In genomic region chr10:19816420-19817250, GRCh38 we compare ENCODE assay signal across 8 cellular contexts. TPM values are rescaled to one million over a fixed set of nuclear protein-coding genes. Genes with fewer than 3 reads are reported as not detected.
DNase-seq lines count a peak whose midpoint lies in the region; ATAC-seq and TF ChIP-seq lines count a peak whose summit lies in the region.

TSS of gene PLXDC2 (plus strand) at chr10:19816432.

- H3K27ac ChIP-seq in SJSA1 (no peak within 1 kb of the TSS), tibial artery (peak within 1 kb of the TSS; percentile 84 to 86)

- TF ChIP-seq CTCF in epithelial cell of esophagus (IDR thresholded peaks at IDR 0.05; ENCODE audit: insufficient read depth, low read depth, low read length, missing control alignments) (no peak), tibial artery (IDR thresholded peaks at IDR 0.05) (no peak)

- H3K4me3 ChIP-seq in SJSA1, result peak within 1 kb of the TSS; percentile 34
- H3K4me3 ChIP-seq in epithelial cell of esophagus (ENCODE audit: low read length), result peak within 1 kb of the TSS; percentile 67
- H3K4me3 ChIP-seq in tibial artery, result peak within 1 kb of the TSS; percentile 69 to 77

- in situ Hi-C loops in G401 (cut with HindIII; ENCODE audit: low sequenced_read_pairs), result no loop called here

- H3K36me3 ChIP-seq in SJSA1, result no peaks in the 10 kb centered on the region
- H3K36me3 ChIP-seq in tibial artery, result no peaks in the 10 kb centered on the region

- H3K4me1 ChIP-seq in SJSA1 (replicated peaks) (peaks cover 18% of the 10 kb centered on the region), tibial artery (peaks cover 0 to 41% (median 2%) of the 10 kb centered on the region in 4 donors)

- peaks cover 53% of the 10 kb centered on the region for H3K27me3 ChIP-seq in SJSA1 (replicated peaks)
- H3K27me3 ChIP-seq in tibial artery, result no peaks in the 10 kb centered on the region

- intact Hi-C loops in tibial artery (cut with DNase I; ENCODE audit: low total_unique reads), result loop anchor here (5.0 to 10.0 kb wide), 3 partner anchors 108 to 956 kb away; no protein-coding TSS in a partner anchor

- ATAC-seq in HG02678 (IDR thresholded peaks at IDR 0.05; ENCODE audit: unreplicated experiment) (peak; percentile 45), GM18517 (IDR thresholded peaks at IDR 0.05; ENCODE audit: unreplicated experiment) (no peak)

- no peaks in the 10 kb centered on the region for H3K9me3 ChIP-seq in SJSA1 (replicated peaks)
- H3K9me3 ChIP-seq in tibial artery, result no peaks in the 10 kb centered on the region

- DNase-seq in GDM1 (lab: John Stamatoyannopoulos, UW) (peak; percentile 12), SJSA1 (ENCODE audit: low read depth in 1 of 2, low spot score in 2 of 2) (peak in 1 of 2 experiments; percentile 38), epithelial cell of esophagus (ENCODE audit: low read depth) (peak; percentile 74), mesenteric fat pad (ENCODE audit: low spot score) (no peak), tibial artery (peak; percentile 58 to 77), G401 (ENCODE audit: low spot score) (no peak)

RNA-seq across cellular contexts. Expression of gene PLXDC2, which starts in this region (rescaled TPM):
- 0.38 and 0.66 TPM in 2 replicates for total RNA-seq in SJSA1 (2014; rRNA removed; shearing (Covaris generic))
- total RNA-seq in mesenteric fat pad, result 58.7 TPM
- not detected in 2 replicates for total RNA-seq in G401 (2014; rRNA removed; shearing (Covaris generic))

Comparison
In these comparisons a context has a peak if more than half of its experiments do, and no peak if none do; other contexts are left out.
1. RNA of gene PLXDC2 (total RNA-seq): 58.7 TPM in mesenteric fat pad (single experiment); 0.38 to 0.66 TPM in SJSA1 and not detected in G401; every median in the first group is over 10 times any median in the second.
2. DNase-seq: peak in GDM1 (single experiment), epithelial cell of esophagus (single experiment) and tibial artery (2 of 2); none in mesenteric fat pad (single experiment) and G401 (single experiment).
3. Peak in every context shown above with its lines, with median percentiles within 50 percentile points of each other: H3K4me3 ChIP-seq.